Comparison of ENCODE assay signal across 8 cellular contexts in the genomic region with DNA sequence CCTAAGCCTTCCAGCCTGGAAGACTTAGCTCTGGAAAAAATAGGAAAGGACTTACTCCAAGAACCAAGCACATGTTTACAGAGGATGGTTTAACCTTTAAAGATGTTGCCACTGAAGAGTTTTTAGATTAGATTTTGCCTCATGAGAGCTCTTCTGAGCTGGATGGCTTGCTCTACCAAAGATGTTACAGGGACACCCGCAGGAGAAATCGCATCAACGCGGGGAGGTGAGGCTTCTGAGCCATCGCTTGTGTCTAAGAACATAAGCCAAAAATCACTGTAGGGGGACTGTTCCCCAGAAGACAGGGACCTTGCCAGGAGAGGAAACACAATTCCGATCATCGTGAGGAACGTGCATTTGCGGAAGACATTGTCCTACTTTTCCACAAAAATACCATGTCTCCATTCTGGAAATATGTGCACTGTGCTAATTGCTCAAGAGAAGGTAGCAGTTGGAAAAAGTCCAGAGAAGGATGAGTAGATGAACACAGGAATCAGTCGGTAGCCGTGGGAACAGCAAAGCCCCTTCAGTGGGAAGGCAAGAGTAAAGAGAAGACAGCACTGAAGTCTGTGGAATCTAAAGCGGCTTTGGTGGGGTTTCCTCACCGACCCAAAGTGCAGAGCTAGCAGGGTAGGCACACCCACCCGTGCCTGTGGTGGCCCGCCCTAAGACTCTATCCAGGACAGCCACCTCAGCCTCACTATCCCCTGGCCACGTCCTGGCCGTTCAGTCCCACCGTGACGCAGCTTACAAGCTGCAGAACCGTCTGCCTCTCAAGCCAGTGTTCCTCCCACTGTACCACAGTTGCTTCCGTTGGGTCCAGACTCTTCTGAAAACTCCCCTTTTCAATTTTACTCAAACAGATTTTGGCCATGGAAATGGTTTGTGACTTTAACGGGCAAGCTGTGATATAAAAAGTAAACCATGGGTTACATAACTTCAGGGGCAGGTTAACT.
DNase-seq lines count a peak whose midpoint lies in the region; ATAC-seq lines count a peak whose summit lies in the region.

No MANE protein-coding gene starts in this region.

- POLR2A ChIA-PET in activated CD8-positive, alpha-beta T cell treated with anti-CD3 and anti-CD28 coated beads, Interleukin-2, amount 10 ng/mL, durations not matched to agents 7 days and 5 days (lab: Charles Lee): no interaction called here

- H3K36me3 Mint-ChIP-seq in activated CD8-positive, alpha-beta T cell treated with anti-CD3 and anti-CD28 coated beads, Interleukin-2, amount 10 ng/mL, durations not matched to agents 7 days and 5 days (ENCODE audit: low read depth): peaks cover 10% of the 10 kb centered on the region
- no peaks in the 10 kb centered on the region for H3K36me3 Mint-ChIP-seq in memory B cell

- CTCF ChIA-PET in activated CD8-positive, alpha-beta T cell treated with anti-CD3 and anti-CD28 coated beads, Interleukin-2, amount 10 ng/mL, durations not matched to agents 7 days and 5 days (lab: Charles Lee): interaction anchor here (0.9 to 2.0 kb wide), 4 partner anchors 10 to 874 kb away, joined by 3 to 19 read pairs (median 4); no protein-coding TSS in a partner anchor

- ATAC-seq in left cardiac atrium (peak; percentile 34 to 39), Right ventricle myocardium superior (ENCODE audit: poor library complexity) (no peak), memory B cell (ENCODE audit: low read depth) (no peak), aorta (ENCODE audit: low FRiP score) (peak; percentile 77)
- ATAC-seq in activated CD8-positive, alpha-beta T cell treated with anti-CD3 and anti-CD28 coated beads, Interleukin-2, amount 10 ng/mL, durations not matched to agents 7 days and 5 days: no peak

- no peak overlapping the region for H3K4me3 ChIP-seq in aorta (ENCODE audit: low read length in 2 of 2)

- H3K9me3 Mint-ChIP-seq in activated CD8-positive, alpha-beta T cell treated with anti-CD3 and anti-CD28 coated beads, Interleukin-2, amount 10 ng/mL, durations not matched to agents 7 days and 5 days (ENCODE audit: insufficient read depth): no peaks in the 10 kb centered on the region
- H3K9me3 Mint-ChIP-seq in memory B cell: no peaks in the 10 kb centered on the region

- 58 to 59% methylated on average over 22 of the region's 22 CpGs for WGBS in aorta, 2 donors

- H3K27ac Mint-ChIP-seq in activated CD8-positive, alpha-beta T cell treated with anti-CD3 and anti-CD28 coated beads, Interleukin-2, amount 10 ng/mL, durations not matched to agents 7 days and 5 days: peak overlapping the region; percentile 79
- peak overlapping the region; percentile 83 for H3K27ac Mint-ChIP-seq in memory B cell

- DNase-seq in left cardiac atrium: no peak
- DNase-seq in Right ventricle myocardium superior: no peak
- no peak for DNase-seq in activated CD8-positive, alpha-beta T cell treated with anti-CD3 and anti-CD28 coated beads, Interleukin-2, amount 10 ng/mL, durations not matched to agents 7 days and 5 days
- DNase-seq in memory B cell (ENCODE audit: low spot score in 2 of 2): no peak
- peak in 1 of 2 donors; percentile 56 for DNase-seq in aorta
- no peak for DNase-seq in midbrain (lab: John Stamatoyannopoulos, UW)
- no peak for DNase-seq in NCI-H1092 (lab: John Stamatoyannopoulos, UW)
- no peak for DNase-seq in NCI-H1417 (lab: John Stamatoyannopoulos, UW)

- H3K4me3 Mint-ChIP-seq in activated CD8-positive, alpha-beta T cell treated with anti-CD3 and anti-CD28 coated beads, Interleukin-2, amount 10 ng/mL, durations not matched to agents 7 days and 5 days: peak overlapping the region; percentile 7
- H3K4me3 Mint-ChIP-seq in memory B cell: no peak overlapping the region

- peaks cover 42% of the 10 kb centered on the region for H3K4me1 Mint-ChIP-seq in activated CD8-positive, alpha-beta T cell treated with anti-CD3 and anti-CD28 coated beads, Interleukin-2, amount 10 ng/mL, durations not matched to agents 7 days and 5 days (ENCODE audit: low read depth)
- peaks cover 9% of the 10 kb centered on the region for H3K4me1 Mint-ChIP-seq in memory B cell

- intact Hi-C loops in left cardiac atrium (cut with DNase I): no loop called here
- intact Hi-C loops in Right ventricle myocardium superior (cut with DNase I): no loop called here
- intact Hi-C loops in aorta (cut with DNase I): loop anchor here (5.0 kb wide), 1 partner anchor 90 kb away; no protein-coding TSS in a partner anchor

- H3K27me3 Mint-ChIP-seq in activated CD8-positive, alpha-beta T cell treated with anti-CD3 and anti-CD28 coated beads, Interleukin-2, amount 10 ng/mL, durations not matched to agents 7 days and 5 days (ENCODE audit: low read depth): no peaks in the 10 kb centered on the region
- H3K27me3 Mint-ChIP-seq in memory B cell: no peaks in the 10 kb centered on the region

- no peaks in the 10 kb centered on the region for H3K4me1 ChIP-seq in aorta (ENCODE audit: control insufficient read depth in 1 of 2, insufficient read depth in 2 of 2, low read length in 2 of 2)

- H3K27me3 ChIP-seq in aorta (ENCODE audit: control insufficient read depth in 1 of 2, insufficient read depth in 2 of 2, low read length in 1 of 2): no peaks in the 10 kb centered on the region

- no peaks in the 10 kb centered on the region for H3K36me3 ChIP-seq in aorta (ENCODE audit: control insufficient read depth in 1 of 2, insufficient read depth in 2 of 2, low read length in 1 of 2)

- peak overlapping the region in 1 of 2 donors; percentile 72 for H3K27ac ChIP-seq in aorta (ENCODE audit: low read depth in 1 of 2, low read length in 2 of 2)

- H3K9me3 ChIP-seq in aorta (ENCODE audit: control insufficient read depth, low read length): no peaks in the 10 kb centered on the region

Comparison
In these comparisons a context has a peak if more than half of its experiments do, and no peak if none do; other contexts are left out.
1. ATAC-seq: peak in left cardiac atrium (2 of 2) and aorta (single experiment); none in Right ventricle myocardium superior (single experiment), activated CD8-positive, alpha-beta T cell treated with anti-CD3 and anti-CD28 coated beads, Interleukin-2, amount 10 ng/mL, durations not matched to agents 7 days and 5 days (single experiment) and memory B cell (single experiment).
2. intact Hi-C loops: an anchor here in aorta (5.0 kb wide); none called in left cardiac atrium and Right ventricle myocardium superior.